In the genomic region with DNA sequence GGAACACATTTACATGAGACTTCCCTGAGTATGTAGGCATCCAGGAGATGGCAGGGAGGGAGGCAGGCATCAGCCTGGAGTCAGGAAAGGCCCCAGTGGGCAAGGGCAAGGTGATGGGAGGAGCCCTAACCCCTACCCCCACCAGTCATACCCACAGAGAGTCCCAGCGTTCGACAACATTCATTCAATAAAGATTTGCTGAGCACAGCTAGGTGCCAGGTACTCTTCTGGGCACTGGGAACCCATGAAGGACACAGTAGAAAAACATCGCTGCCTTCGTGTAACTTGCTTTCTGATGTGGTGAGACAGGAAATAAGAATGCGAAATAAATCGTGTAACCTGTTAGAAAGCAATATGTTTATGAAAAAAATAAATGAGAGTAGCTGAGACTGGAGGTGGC, we compare ENCODE assay signal across 18 cellular contexts.
"Had no signal": no experiment of that assay in that cellular context is flagged by ENCODE, and none has a peak within 500 bp of the region (broad histone marks: within the 10 kb centered on the region; RNA-seq: fewer than 3 reads in every experiment).

No MANE protein-coding gene starts in this region.

- H3K4me3 ChIP-seq: SJCRH30 had no signal

- DNase-seq: KBM-7, MV-4-11, NCI-H1048, NCI-H1105, NCI-H1417, NCI-H1436 treated with DMSO at 0.1 percent for 48 hours, NCI-H1694, NCI-H1930, NCI-H2081, NCI-H2107, NCI-H2227 treated with DMSO at 0.1 percent for 48 hours, NCI-H524, NCI-H526 treated with DMSO at 0.1 percent for 48 hours, NCI-H748 treated with DMSO at 0.1 percent for 48 hours, SHP77, SJCRH30 had no signal

- H3K9me3 ChIP-seq: SJCRH30 had no signal

- H3K27ac ChIP-seq: RWPE1, SJCRH30 had no signal

- ATAC-seq: SK-N-SH treated with all-trans-retinoic acid at 6 μM for 48 hours had no signal

- H3K27me3 ChIP-seq: SJCRH30 had no signal

- H3K36me3 ChIP-seq: SJCRH30 had no signal
